Comparison of ENCODE assay signal across 2 cellular contexts in the genomic region with DNA sequence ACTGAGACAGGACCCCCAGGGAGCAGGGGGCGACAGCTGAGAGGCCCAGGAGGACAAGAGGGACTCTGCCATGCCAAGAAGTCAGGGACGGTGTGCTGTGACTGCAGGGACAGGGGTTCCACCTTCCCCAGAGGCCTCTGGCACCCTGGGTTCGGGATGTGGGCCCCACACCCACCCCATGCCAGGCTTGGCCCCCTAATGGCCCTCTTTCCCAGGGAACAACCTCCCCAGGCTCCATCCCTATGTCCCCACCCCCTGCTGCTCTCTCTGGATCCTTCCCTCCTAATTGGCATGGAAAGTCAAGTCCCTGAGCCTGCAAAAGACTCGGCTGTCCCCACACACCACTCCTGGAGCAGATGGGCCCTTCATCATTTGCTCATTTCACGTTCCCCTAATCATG.
TF ChIP-seq lines count a peak whose summit lies in the region.

No MANE protein-coding gene starts in this region.

TF ChIP-seq in H1, 55 proteins besides CTCF, POLR2A, EP300 and RAD21:
- TF ChIP-seq TEAD4 (IDR thresholded peaks at IDR 0.05; ENCODE audit: low read depth, low read length) (no peak), JUN (IDR thresholded peaks at IDR 0.05; ENCODE audit: low read depth, low read length) (no peak), ZNF274 (IDR thresholded peaks at IDR 0.05; ENCODE audit: borderline replicate concordance, extremely low read depth, low read length) (no peak), KDM1A (IDR thresholded peaks at IDR 0.05; ENCODE audit: borderline replicate concordance, low read length) (no peak), EGR1 (IDR thresholded peaks at IDR 0.05; ENCODE audit: borderline replicate concordance, low read depth, low read length) (no peak), CBX5 (IDR thresholded peaks at IDR 0.05; ENCODE audit: low read depth, low read length) (no peak), CREB1 (IDR thresholded peaks at IDR 0.05) (no peak), SAP30 (IDR thresholded peaks at IDR 0.05; ENCODE audit: insufficient read depth, insufficient replicate concordance, low read length) (no peak), NRF1 (IDR thresholded peaks at IDR 0.05; ENCODE audit: low read depth, low read length) (no peak), EZH2 (IDR thresholded peaks at IDR 0.05; ENCODE audit: low read depth, low read length, severe bottlenecking) (no peak), BCL11A (IDR thresholded peaks at IDR 0.05; ENCODE audit: low read depth in 2 of 2, low read length in 2 of 2) (no peak), SIX5 (IDR thresholded peaks at IDR 0.05; ENCODE audit: low read depth, low read length) (no peak), MAFK (IDR thresholded peaks at IDR 0.05; ENCODE audit: low read depth, low read length) (no peak), CTBP2 (IDR thresholded peaks at IDR 0.05; ENCODE audit: borderline replicate concordance, insufficient read depth, insufficient read length, low read length) (no peak), SP4 (IDR thresholded peaks at IDR 0.05; ENCODE audit: low read length) (no peak), SP1 (IDR thresholded peaks at IDR 0.05; ENCODE audit: low read depth, low read length) (no peak), TAF1 (IDR thresholded peaks at IDR 0.05; ENCODE audit: low read depth, low read length) (no peak), E2F6 (IDR thresholded peaks at IDR 0.05) (no peak), SP2 (IDR thresholded peaks at IDR 0.05; ENCODE audit: low read length) (no peak)

TF ChIP-seq in HEK293T, 16 proteins besides CTCF, POLR2A, EP300 and RAD21:
- no peak for TF ChIP-seq TARDBP (IDR thresholded peaks at IDR 0.05)
